9 cellular contexts compared by ENCODE assay signal in the genomic region with DNA sequence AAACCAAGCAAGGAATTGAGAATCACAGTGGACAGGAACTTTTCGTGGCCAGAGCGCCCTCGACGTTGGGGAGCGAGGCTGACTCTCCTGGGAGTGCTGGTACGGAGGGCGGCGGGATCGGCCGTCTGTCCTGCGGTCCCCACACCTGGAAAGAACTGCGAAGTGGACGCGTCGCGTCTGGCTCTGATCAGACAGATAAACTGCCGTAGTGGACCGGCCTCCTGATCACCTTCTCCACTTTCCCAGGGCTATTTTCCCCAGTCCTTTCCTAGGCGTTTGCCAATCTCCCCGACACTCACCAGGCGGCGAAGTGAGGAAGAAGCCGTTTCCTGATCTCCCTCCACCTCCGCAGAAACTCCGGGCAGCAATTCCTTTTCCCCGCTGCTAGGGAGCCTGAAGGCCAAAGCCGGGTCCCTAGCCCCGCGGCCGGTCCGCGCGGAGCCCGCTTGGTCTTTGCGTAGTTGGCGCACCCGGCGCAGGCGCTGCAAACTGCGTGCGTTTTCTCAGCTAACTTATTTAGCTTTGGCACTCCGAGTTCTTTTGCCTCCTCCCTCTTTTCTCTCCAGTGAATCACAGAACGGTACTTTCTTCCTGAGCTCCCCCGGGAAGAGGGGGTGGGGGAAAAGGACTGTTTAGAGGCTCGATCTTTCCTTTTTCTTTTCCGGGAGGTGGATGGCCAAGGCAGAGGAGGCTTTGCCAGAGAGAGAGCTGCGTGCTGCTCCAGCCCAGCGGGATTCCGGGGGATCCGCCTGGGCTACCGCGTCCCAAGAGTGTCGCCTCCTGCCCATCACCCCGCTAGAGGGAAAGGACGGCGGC. TPM values are rescaled to one million over a fixed set of nuclear protein-coding genes. Genes with fewer than 3 reads are reported as not detected.
DNase-seq lines count a peak whose midpoint lies in the region; ATAC-seq and TF ChIP-seq lines count a peak whose summit lies in the region.
"Had no signal": no experiment of that assay in that cellular context is flagged by ENCODE, and none has a peak within 500 bp of the region (broad histone marks: within the 10 kb centered on the region; RNA-seq: fewer than 3 reads in every experiment).

A gene (minus strand): TSS at position 491 of the 816 bp plus-strand sequence. CDS start 813 bp downstream, outside the sequence.

- H3K36me3 ChIP-seq in adipocyte (ENCODE audit: control insufficient read depth, insufficient read depth, low read length, severe bottlenecking): no peaks in the 10 kb centered on the region
- no peaks in the 10 kb centered on the region for H3K36me3 ChIP-seq in neural progenitor cell

- H3K27ac ChIP-seq in neural progenitor cell: no peak within 1 kb of the TSS

- DNase-seq in NCI-H446 (lab: John Stamatoyannopoulos, UW) (peak; percentile 28 to 58), adipocyte (ENCODE audit: low read depth) (peak; percentile 87), glomerular visceral epithelial cell (ENCODE audit: extremely low spot score) (peak; percentile 79), neural progenitor cell (ENCODE audit: low spot score) (peak; percentile 76), NOMO-1 treated with DMSO at 0.1 percent for 48 hours (lab: John Stamatoyannopoulos, UW; ENCODE audit: unreplicated experiment) (no peak)

- H2AFZ ChIP-seq in neural progenitor cell (replicated peaks): peak within 1 kb of the TSS; percentile 92

- H3K9me3 Mint-ChIP-seq in neural progenitor cell: peaks cover 3% of the 10 kb centered on the region

- peak within 1 kb of the TSS; percentile 96 for H3K4me2 ChIP-seq in neural progenitor cell

- TF ChIP-seq CTCF in neural progenitor cell (IDR thresholded peaks at IDR 0.05): peak; percentile 4

- peak within 1 kb of the TSS; percentile 91 for H3K4me3 Mint-ChIP-seq in neural progenitor cell

- no peaks in the 10 kb centered on the region for H3K79me2 ChIP-seq in neural progenitor cell (ENCODE audit: low read depth)

- H3K27ac Mint-ChIP-seq in neural progenitor cell: no peak within 1 kb of the TSS

- H3F3A ChIP-seq in neural progenitor cell (ENCODE audit: low read depth): peaks cover 7% of the 10 kb centered on the region

- H3K36me3 Mint-ChIP-seq in neural progenitor cell: no peaks in the 10 kb centered on the region

- H3K4me1 ChIP-seq in adipocyte (ENCODE audit: control insufficient read depth, insufficient read depth, low read length) (peaks cover 39% of the 10 kb centered on the region), neural progenitor cell (peaks cover 6% of the 10 kb centered on the region)

- H3K4me3 ChIP-seq in GM08714 (ENCODE audit: low read length): peak within 1 kb of the TSS; percentile 67; the same call in 1 of the 2 replicates
- H3K4me3 ChIP-seq in adipocyte (ENCODE audit: low read length): peak within 1 kb of the TSS; percentile 94
- peak within 1 kb of the TSS; percentile 71 for H3K4me3 ChIP-seq in neural progenitor cell

- H3K27me3 ChIP-seq in adipocyte (replicated peaks; ENCODE audit: control insufficient read depth, insufficient read depth, low read length): no peaks in the 10 kb centered on the region
- H3K27me3 ChIP-seq in neural progenitor cell: peaks cover 36% of the 10 kb centered on the region

- peaks cover 6% of the 10 kb centered on the region for H3K4me1 Mint-ChIP-seq in neural progenitor cell

- ATAC-seq in GM19023 (IDR thresholded peaks at IDR 0.05; ENCODE audit: unreplicated experiment) (no peak), GM21619 (IDR thresholded peaks at IDR 0.05; ENCODE audit: unreplicated experiment) (no peak)

- peak within 1 kb of the TSS; percentile 87 for H3K9ac ChIP-seq in adipocyte (ENCODE audit: low read length)
- H3K9ac ChIP-seq in neural progenitor cell: peak within 1 kb of the TSS; percentile 3

- peaks cover 5% of the 10 kb centered on the region for H3K9me3 ChIP-seq in adipocyte (ENCODE audit: control insufficient read depth, low read length)
- H3K9me3 ChIP-seq in neural progenitor cell (ENCODE audit: low read depth): no peaks in the 10 kb centered on the region

- H4K20me1 ChIP-seq in neural progenitor cell (ENCODE audit: low read depth): no peaks in the 10 kb centered on the region

- peaks cover 14% of the 10 kb centered on the region for H3K27me3 Mint-ChIP-seq in neural progenitor cell (ENCODE audit: insufficient read depth, low read depth)

RNA-seq across cellular contexts. Expression of the gene that starts here (rescaled TPM):
- 0.25 and 0.28 TPM in 2 replicates for total RNA-seq in neural progenitor cell (ENCODE audit: low replicate concordance)
- total RNA-seq: T-helper 2 cell treated with Interferon-gamma antibody and Interleukin-4, amounts not matched to agents 100 ng/mL and 5 ng/mL, for 36 hours had no signal

Comparison
In these comparisons a context has a peak if more than half of its experiments do, and no peak if none do; other contexts are left out.
1. Peak in DNase-seq, H3K4me3 ChIP-seq, H3K9ac ChIP-seq and H3K4me2 ChIP-seq in neural progenitor cell; RNA of the gene not detected or under 1 TPM.